1 cellular context compared by ENCODE assay signal in genomic region chr12:77725611-77726010, GRCh38.
TF ChIP-seq lines count a peak whose summit lies in the region.

No MANE protein-coding gene starts in this region.

TF ChIP-seq in HepG2, 621 proteins besides CTCF, POLR2A, EP300 and RAD21:
- TF ChIP-seq ZNF12 (CRISPR knock-in tag; IDR thresholded peaks at IDR 0.05) = 0 out of 2 replicates have a peak, but pooled peaks have one; percentile 40
- TF ChIP-seq MAX (IDR thresholded peaks at IDR 0.05) = no peak
